ENCODE assay signal across 1 cellular context in the genomic region with DNA sequence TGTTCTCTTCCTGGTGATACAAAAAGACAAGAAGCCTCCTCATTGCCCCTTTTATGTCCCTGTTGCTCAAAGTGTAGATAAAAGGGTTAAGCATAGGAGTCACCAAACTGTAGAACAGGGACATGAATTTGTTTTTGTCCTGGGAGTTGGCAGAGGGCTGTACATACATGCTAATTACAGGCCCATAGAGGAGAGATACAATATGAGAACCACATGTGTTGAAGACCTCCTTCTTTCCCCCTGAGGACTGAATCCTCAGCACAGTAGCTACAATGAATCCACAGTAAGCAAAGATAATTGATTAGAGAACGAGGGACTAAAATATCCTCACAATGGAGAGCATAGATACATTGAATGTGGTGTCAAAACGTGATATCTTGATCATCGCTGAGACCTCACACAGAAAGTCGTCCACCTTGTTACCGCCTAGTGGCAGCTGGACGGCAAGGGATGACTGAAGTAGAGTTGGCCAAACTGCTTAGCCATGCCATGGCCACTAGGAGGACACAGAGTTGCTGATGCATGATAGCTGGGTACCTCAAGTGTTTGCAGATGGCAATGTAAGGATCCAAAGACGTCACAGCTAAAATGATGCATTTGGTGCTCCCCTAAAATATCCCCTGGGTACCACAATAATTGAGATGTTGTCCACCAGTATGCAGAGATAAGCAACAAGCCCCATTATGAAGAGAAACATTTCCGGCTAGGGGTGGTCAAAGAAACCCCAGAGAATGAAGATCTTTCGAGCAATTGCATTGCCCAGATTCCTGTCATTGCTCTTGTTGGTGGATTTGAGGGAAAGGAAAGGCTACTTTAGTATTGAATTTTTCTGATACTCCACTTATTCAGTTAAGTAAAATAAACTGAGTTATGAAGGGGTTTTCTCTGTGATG.
TF ChIP-seq lines count a peak whose summit lies in the region.

No MANE protein-coding gene starts in this region.

TF ChIP-seq in A549, 52 proteins besides CTCF, POLR2A, EP300 and RAD21 (continued from another document):
- TF ChIP-seq, protein P1, sequence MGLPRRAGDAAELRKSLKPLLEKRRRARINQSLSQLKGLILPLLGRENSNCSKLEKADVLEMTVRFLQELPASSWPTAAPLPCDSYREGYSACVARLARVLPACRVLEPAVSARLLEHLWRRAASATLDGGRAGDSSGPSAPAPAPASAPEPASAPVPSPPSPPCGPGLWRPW (IDR thresholded peaks at IDR 0.05): no peak
- TF ChIP-seq GATA3 (IDR thresholded peaks at IDR 0.05; ENCODE audit: borderline replicate concordance): no peak
- TF ChIP-seq, protein P2, sequence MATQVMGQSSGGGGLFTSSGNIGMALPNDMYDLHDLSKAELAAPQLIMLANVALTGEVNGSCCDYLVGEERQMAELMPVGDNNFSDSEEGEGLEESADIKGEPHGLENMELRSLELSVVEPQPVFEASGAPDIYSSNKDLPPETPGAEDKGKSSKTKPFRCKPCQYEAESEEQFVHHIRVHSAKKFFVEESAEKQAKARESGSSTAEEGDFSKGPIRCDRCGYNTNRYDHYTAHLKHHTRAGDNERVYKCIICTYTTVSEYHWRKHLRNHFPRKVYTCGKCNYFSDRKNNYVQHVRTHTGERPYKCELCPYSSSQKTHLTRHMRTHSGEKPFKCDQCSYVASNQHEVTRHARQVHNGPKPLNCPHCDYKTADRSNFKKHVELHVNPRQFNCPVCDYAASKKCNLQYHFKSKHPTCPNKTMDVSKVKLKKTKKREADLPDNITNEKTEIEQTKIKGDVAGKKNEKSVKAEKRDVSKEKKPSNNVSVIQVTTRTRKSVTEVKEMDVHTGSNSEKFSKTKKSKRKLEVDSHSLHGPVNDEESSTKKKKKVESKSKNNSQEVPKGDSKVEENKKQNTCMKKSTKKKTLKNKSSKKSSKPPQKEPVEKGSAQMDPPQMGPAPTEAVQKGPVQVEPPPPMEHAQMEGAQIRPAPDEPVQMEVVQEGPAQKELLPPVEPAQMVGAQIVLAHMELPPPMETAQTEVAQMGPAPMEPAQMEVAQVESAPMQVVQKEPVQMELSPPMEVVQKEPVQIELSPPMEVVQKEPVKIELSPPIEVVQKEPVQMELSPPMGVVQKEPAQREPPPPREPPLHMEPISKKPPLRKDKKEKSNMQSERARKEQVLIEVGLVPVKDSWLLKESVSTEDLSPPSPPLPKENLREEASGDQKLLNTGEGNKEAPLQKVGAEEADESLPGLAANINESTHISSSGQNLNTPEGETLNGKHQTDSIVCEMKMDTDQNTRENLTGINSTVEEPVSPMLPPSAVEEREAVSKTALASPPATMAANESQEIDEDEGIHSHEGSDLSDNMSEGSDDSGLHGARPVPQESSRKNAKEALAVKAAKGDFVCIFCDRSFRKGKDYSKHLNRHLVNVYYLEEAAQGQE (IDR thresholded peaks at IDR 0.05): no peak
- no peak for TF ChIP-seq RARB (CRISPR knock-in tag; IDR thresholded peaks at IDR 0.05)
